22 cellular contexts compared by ENCODE assay signal in genomic region chr5:50800410-50800809, GRCh38.
DNase-seq lines count a peak whose midpoint lies in the region; ATAC-seq and TF ChIP-seq lines count a peak whose summit lies in the region.
"Had no signal": no experiment of that assay in that cellular context is flagged by ENCODE, and none has a peak within 500 bp of the region (broad histone marks: within the 10 kb centered on the region; RNA-seq: fewer than 3 reads in every experiment).

No MANE protein-coding gene starts in this region.

- intact Hi-C loops in mammary epithelial cell (cut with micrococcal nuclease), result no loop called here

- ATAC-seq in GM18907 (IDR thresholded peaks at IDR 0.05; ENCODE audit: unreplicated experiment) (peak; percentile 71), HG03378 (IDR thresholded peaks at IDR 0.05; ENCODE audit: unreplicated experiment) (peak; percentile 55)
- ATAC-seq in natural killer cell treated with Interleukin-12 subunit alpha and Interleukin-12 subunit beta and Interleukin-15 and Interleukin-18, amount 100 ng/mL, for 72 hours, result no peak
- ATAC-seq: A549 had no signal

- DNase-seq in GM13976 (ENCODE audit: low spot score) (peak; percentile 19), mammary epithelial cell (no peak), amniotic stem cell (lab: John Stamatoyannopoulos, UW) (no peak), NCI-H1436 (lab: John Stamatoyannopoulos, UW) (no peak)
- no peak for DNase-seq in natural killer cell treated with Interleukin-12 subunit alpha and Interleukin-12 subunit beta and Interleukin-15 and Interleukin-18, amount 100 ng/mL, for 72 hours (ENCODE audit: low spot score)
- DNase-seq: EL, GF-D8, NCI-H1105, NCI-H2029 treated with DMSO at 0.1 percent for 48 hours, NCI-H226, NCI-H510A treated with DMSO at 0.1 percent for 48 hours, NCI-H748 treated with DMSO at 0.1 percent for 48 hours, PC-9, RPMI8226, SHP77, SW 1271 had no signal

- peaks cover 3% of the 10 kb centered on the region for H3K36me3 ChIP-seq in mammary epithelial cell (ENCODE audit: insufficient read depth, low read length)

- H3K9me3 Mint-ChIP-seq in natural killer cell treated with Interleukin-12 subunit alpha and Interleukin-12 subunit beta and Interleukin-15 and Interleukin-18, amount 100 ng/mL, for 72 hours, result peaks cover 5% of the 10 kb centered on the region

- H3K27ac Mint-ChIP-seq in natural killer cell treated with Interleukin-12 subunit alpha and Interleukin-12 subunit beta and Interleukin-15 and Interleukin-18, amount 100 ng/mL, for 72 hours, result peak overlapping the region; percentile 46 to 83
- H3K27ac Mint-ChIP-seq: B cell had no signal

- H3K4me1 ChIP-seq in mammary epithelial cell (ENCODE audit: insufficient read depth, low read length), result no peaks in the 10 kb centered on the region
- H3K4me1 ChIP-seq: A549 had no signal

- BruUV-seq in mammary epithelial cell (replicated peaks; lab: Mats Ljungman, UMichigan), result no TSS peak

- no peak overlapping the region for H3K9ac ChIP-seq in mammary epithelial cell (ENCODE audit: insufficient read depth, low read length)

- no peak overlapping the region for H3K4me2 ChIP-seq in mammary epithelial cell (ENCODE audit: insufficient read depth, low read depth, low read length)
- H3K4me2 ChIP-seq: A549, PC-9 had no signal

- H3K4me3 Mint-ChIP-seq in natural killer cell treated with Interleukin-12 subunit alpha and Interleukin-12 subunit beta and Interleukin-15 and Interleukin-18, amount 100 ng/mL, for 72 hours, result no peak overlapping the region
- H3K4me3 Mint-ChIP-seq: B cell had no signal

- no peak overlapping the region for H2AFZ ChIP-seq in mammary epithelial cell (ENCODE audit: low read depth, low read length)
- H2AFZ ChIP-seq: PC-9 had no signal

- no peaks in the 10 kb centered on the region for H4K20me1 ChIP-seq in mammary epithelial cell (ENCODE audit: insufficient read depth, low read length)

- no peaks in the 10 kb centered on the region for H3K27me3 Mint-ChIP-seq in natural killer cell treated with Interleukin-12 subunit alpha and Interleukin-12 subunit beta and Interleukin-15 and Interleukin-18, amount 100 ng/mL, for 72 hours
- H3K27me3 Mint-ChIP-seq: B cell, IgD-negative memory B cell had no signal

- CTCF ChIA-PET in mammary epithelial cell (lab: Charles Lee; ENCODE audit: low non-redundant PET), result no interaction called here

- H3K4me3 ChIP-seq in mammary epithelial cell (replicated peaks in 1 of 3; ENCODE audit: insufficient read depth in 1 of 3, low read depth in 2 of 3, low read length in 3 of 3), result no peak overlapping the region
- H3K4me3 ChIP-seq: A549, PC-9, SK-N-MC had no signal

- TF ChIP-seq CTCF in GM13976 (IDR thresholded peaks at IDR 0.05; ENCODE audit: borderline replicate concordance, control extremely low read depth, extremely low read depth, insufficient read depth, missing control alignments) (no peak), mammary epithelial cell (conservative IDR thresholded peaks at IDR 0.05 in 1 of 2, IDR thresholded peaks at IDR 0.05 in 1 of 2; ENCODE audit: extremely low read depth in 1 of 2, insufficient read depth in 1 of 2, low read depth in 1 of 2, low read length in 2 of 2) (no peak)

- peaks cover 34% of the 10 kb centered on the region for H3K36me3 Mint-ChIP-seq in natural killer cell treated with Interleukin-12 subunit alpha and Interleukin-12 subunit beta and Interleukin-15 and Interleukin-18, amount 100 ng/mL, for 72 hours

- no peaks in the 10 kb centered on the region for H3K79me2 ChIP-seq in mammary epithelial cell (ENCODE audit: insufficient read depth, low read length)

- H3K27me3 ChIP-seq in mammary epithelial cell (ENCODE audit: insufficient read depth, low read length), result no peaks in the 10 kb centered on the region

- H3K9me3 ChIP-seq in mammary epithelial cell (replicated peaks; ENCODE audit: insufficient read depth, low read length), result no peaks in the 10 kb centered on the region
- H3K9me3 ChIP-seq: A549 had no signal

- no peak overlapping the region for H3K27ac ChIP-seq in mammary epithelial cell (ENCODE audit: insufficient read depth, low read depth, low read length)
- H3K27ac ChIP-seq: A549, PC-9, SK-N-MC had no signal

- peaks cover 28 to 33% of the 10 kb centered on the region in 2 donors for H3K4me1 Mint-ChIP-seq in natural killer cell treated with Interleukin-12 subunit alpha and Interleukin-12 subunit beta and Interleukin-15 and Interleukin-18, amount 100 ng/mL, for 72 hours (ENCODE audit: low read depth in 2 of 2)

- in situ Hi-C loops in GM13976 (cut with MboI; ENCODE audit: low sequenced_read_pairs, unreplicated experiment), result no loop called here
- in situ Hi-C loops in mammary epithelial cell (cut with MboI; ENCODE audit: low sequenced_read_pairs in 2 of 2), result no loop called here

- dilution Hi-C loops in mammary epithelial cell (cut with HindIII; ENCODE audit: low sequenced_read_pairs), result no loop called here

Comparison
In these comparisons a context has a peak if more than half of its experiments do, and no peak if none do; other contexts are left out.
1. ATAC-seq: peak in GM18907 (single experiment) and HG03378 (single experiment); none in natural killer cell treated with Interleukin-12 subunit alpha and Interleukin-12 subunit beta and Interleukin-15 and Interleukin-18, amount 100 ng/mL, for 72 hours (0 of 2).